Comparison of ENCODE assay signal across 8 cellular contexts in genomic region chr15:48330855-48331795, GRCh38. TPM values are rescaled to one million over a fixed set of nuclear protein-coding genes. Genes with fewer than 3 reads are reported as not detected.
DNase-seq lines count a peak whose midpoint lies in the region; ATAC-seq and TF ChIP-seq lines count a peak whose summit lies in the region.

DUT (plus strand) TSS chr15:48331429; CDS start chr15:48331516, 87 bp downstream.

- H3K27me3 ChIP-seq in SJSA1 (replicated peaks): no peaks in the 10 kb centered on the region
- H3K27me3 ChIP-seq in gastroesophageal sphincter: no peaks in the 10 kb centered on the region
- H3K27me3 ChIP-seq in suprapubic skin: no peaks in the 10 kb centered on the region

- no peaks in the 10 kb centered on the region for H3K9me3 ChIP-seq in SJSA1 (replicated peaks)
- no peaks in the 10 kb centered on the region for H3K9me3 ChIP-seq in gastroesophageal sphincter
- H3K9me3 ChIP-seq in suprapubic skin: no peaks in the 10 kb centered on the region

- H3K27ac ChIP-seq in SJSA1 (peak within 1 kb of the TSS; percentile 99), gastroesophageal sphincter (peak within 1 kb of the TSS; percentile 87 to 100 (median 99)), suprapubic skin (peak within 1 kb of the TSS; percentile 96)

- TF ChIP-seq CTCF in gastroesophageal sphincter (IDR thresholded peaks at IDR 0.05): no peak
- TF ChIP-seq CTCF in suprapubic skin (IDR thresholded peaks at IDR 0.05): no peak

- peaks cover 3% of the 10 kb centered on the region for H3K36me3 Mint-ChIP-seq in IgD-negative memory B cell

- ATAC-seq in GM21576 (IDR thresholded peaks at IDR 0.05; ENCODE audit: unreplicated experiment) (peak; percentile 81), gastroesophageal sphincter (peak; percentile 95)

- H3K4me1 ChIP-seq in SJSA1 (replicated peaks) (peaks cover 12% of the 10 kb centered on the region), gastroesophageal sphincter (peaks cover 3 to 35% (median 16%) of the 10 kb centered on the region in 3 donors), suprapubic skin (peaks cover 18% of the 10 kb centered on the region)

- 0 to 3% methylated on average over 5 to 13 of the region's 89 CpGs for WGBS in gastroesophageal sphincter (ENCODE audit: low coverage in 1 of 2), 2 donors
- WGBS in suprapubic skin: 0% methylated on average over 17 of the region's 89 CpGs

- H3K4me1 Mint-ChIP-seq in IgD-negative memory B cell: peaks cover 20 to 35% (median 27%) of the 10 kb centered on the region in 3 donors

- TF ChIP-seq EP300 in gastroesophageal sphincter (IDR thresholded peaks at IDR 0.05) (no peak), suprapubic skin (IDR thresholded peaks at IDR 0.05) (no peak)

- DNase-seq in DMS79 treated with DMSO at 0.1 percent for 48 hours (lab: John Stamatoyannopoulos, UW): peak; percentile 31
- DNase-seq in SJSA1 (ENCODE audit: low read depth in 1 of 2, low spot score in 2 of 2): peak; percentile 83 to 94
- DNase-seq in activated naive CD4-positive, alpha-beta T cell treated with Interleukin-2 at 50 U/mL for 16 hours: peak; percentile 85
- DNase-seq in nucleus accumbens (lab: John Stamatoyannopoulos, UW): peak in 55 of 56 donors; percentile 26 to 90 (median 76)
- DNase-seq in suprapubic skin (ENCODE audit: low spot score in 2 of 2): peak; percentile 90 to 92

- no peaks in the 10 kb centered on the region for H3K27me3 Mint-ChIP-seq in IgD-negative memory B cell

- H3K4me3 Mint-ChIP-seq in IgD-negative memory B cell: peak within 1 kb of the TSS; percentile 99 to 100 (median 100)

- TF ChIP-seq POLR2A in gastroesophageal sphincter (IDR thresholded peaks at IDR 0.05): peak; percentile 89 to 94
- peak; percentile 28 to 83 for TF ChIP-seq POLR2A in suprapubic skin (IDR thresholded peaks at IDR 0.05)

- peak within 1 kb of the TSS; percentile 97 to 100 (median 100) for H3K27ac Mint-ChIP-seq in IgD-negative memory B cell

- H3K4me3 ChIP-seq in SJSA1 (peak within 1 kb of the TSS; percentile 96), gastroesophageal sphincter (peak within 1 kb of the TSS; percentile 77 to 93), suprapubic skin (peak within 1 kb of the TSS; percentile 87)

- peaks cover 41% of the 10 kb centered on the region for H3K36me3 ChIP-seq in SJSA1
- H3K36me3 ChIP-seq in gastroesophageal sphincter: peaks cover 3 to 29% of the 10 kb centered on the region in 2 donors
- H3K36me3 ChIP-seq in suprapubic skin: peaks cover 22% of the 10 kb centered on the region

- H3K9me3 Mint-ChIP-seq in IgD-negative memory B cell: no peaks in the 10 kb centered on the region

RNA-seq across cellular contexts. Expression of gene DUT, which starts in this region (rescaled TPM):
- 147 TPM for polyA plus RNA-seq in IgD-negative memory B cell
- total RNA-seq in SJSA1 (2014; rRNA removed; shearing (Covaris generic)): 114 and 178 TPM in 2 replicates
- total RNA-seq in gastroesophageal sphincter: 100 to 1,000 TPM in 1 of 4 donors, 10 to 100 TPM in 3; 76.2 to 155 (median 80.9) TPM
- total RNA-seq in suprapubic skin: 10 to 100 TPM; 49.3 to 69.4 (median 64.2) TPM

Comparison
In these comparisons a context has a peak if more than half of its experiments do, and no peak if none do; other contexts are left out.
1. Peak in every context shown above with its lines: DNase-seq, ATAC-seq, H3K4me3 ChIP-seq and H3K27ac ChIP-seq.
2. DNase-seq: peak in every context shown above with its lines; median percentile 91 in suprapubic skin; 88 in SJSA1; 85 in activated naive CD4-positive, alpha-beta T cell treated with Interleukin-2 at 50 U/mL for 16 hours; 76 in nucleus accumbens; 31 in DMS79 treated with DMSO at 0.1 percent for 48 hours.